In the genomic region with DNA sequence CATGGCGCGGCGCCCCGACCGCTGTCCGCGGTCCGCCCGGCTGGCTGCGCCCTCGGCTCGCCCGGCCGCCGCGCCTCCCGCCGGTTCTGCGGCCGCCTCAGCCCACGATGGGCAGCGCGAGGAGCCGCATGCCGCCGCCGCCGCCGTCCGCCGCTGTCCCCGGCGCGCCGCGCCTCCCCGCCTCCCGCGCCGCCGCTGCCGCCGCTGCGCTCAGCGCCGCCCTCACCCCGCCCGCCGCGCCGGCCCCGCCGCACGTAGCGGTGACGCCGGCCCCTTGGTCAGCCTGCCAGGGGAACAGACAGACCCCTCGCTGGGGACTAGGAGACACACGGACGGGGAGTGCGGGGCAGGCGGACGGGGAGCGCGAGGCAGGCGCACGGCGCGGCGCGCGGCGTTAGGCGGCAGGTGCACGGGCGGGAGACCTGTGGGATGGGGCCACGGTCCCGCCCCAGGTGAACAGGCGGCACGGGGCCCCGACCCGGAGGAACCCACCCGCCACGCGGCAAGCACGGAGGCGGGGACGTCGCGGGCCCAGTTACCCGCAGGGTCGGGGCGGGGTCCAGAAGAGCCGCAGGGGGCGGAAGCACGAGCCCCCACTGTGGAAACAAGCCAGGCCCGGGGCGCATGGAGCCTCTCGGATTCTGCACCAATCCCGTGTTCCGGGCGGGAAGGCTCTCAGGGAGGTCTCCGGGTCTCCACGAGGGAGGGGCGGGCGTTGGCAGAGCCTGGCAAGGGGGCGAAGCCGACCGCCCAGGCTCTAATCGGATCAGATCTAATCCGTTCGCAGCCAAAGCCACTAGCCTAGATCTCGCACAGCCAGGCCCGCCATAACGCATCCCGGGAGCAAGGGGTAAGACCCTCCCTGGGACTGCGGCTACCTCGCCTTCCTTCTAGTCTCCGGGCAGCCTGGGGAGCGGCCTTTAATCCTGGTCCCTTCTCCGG, we compare ENCODE assay signal across 8 cellular contexts. TPM values are rescaled to one million over a fixed set of nuclear protein-coding genes. Genes with fewer than 3 reads are reported as not detected.
DNase-seq lines count a peak whose midpoint lies in the region; FAIRE-seq and TF ChIP-seq lines count a peak whose summit lies in the region.

A gene with protein sequence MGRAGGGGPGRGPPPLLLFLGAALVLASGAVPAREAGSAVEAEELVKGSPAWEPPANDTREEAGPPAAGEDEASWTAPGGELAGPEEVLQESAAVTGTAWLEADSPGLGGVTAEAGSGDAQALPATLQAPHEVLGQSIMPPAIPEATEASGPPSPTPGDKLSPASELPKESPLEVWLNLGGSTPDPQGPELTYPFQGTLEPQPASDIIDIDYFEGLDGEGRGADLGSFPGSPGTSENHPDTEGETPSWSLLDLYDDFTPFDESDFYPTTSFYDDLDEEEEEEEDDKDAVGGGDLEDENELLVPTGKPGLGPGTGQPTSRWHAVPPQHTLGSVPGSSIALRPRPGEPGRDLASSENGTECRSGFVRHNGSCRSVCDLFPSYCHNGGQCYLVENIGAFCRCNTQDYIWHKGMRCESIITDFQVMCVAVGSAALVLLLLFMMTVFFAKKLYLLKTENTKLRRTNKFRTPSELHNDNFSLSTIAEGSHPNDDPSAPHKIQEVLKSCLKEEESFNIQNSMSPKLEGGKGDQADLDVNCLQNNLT (minus strand): TSS at position 175 of the 942 bp plus-strand sequence. CDS start 172 bp downstream, at position 3.

- 3 to 13% (median 6%) methylated on average over 33 to 121 of the region's 121 CpGs for WGBS in small intestine, 3 donors

- H3K9me3 ChIP-seq in Peyer's patch, result no peaks in the 10 kb centered on the region
- no peaks in the 10 kb centered on the region for H3K9me3 ChIP-seq in iPS-18c (ENCODE audit: control insufficient read depth, insufficient read depth, low read length)
- no peaks in the 10 kb centered on the region for H3K9me3 ChIP-seq in small intestine (ENCODE audit: control insufficient read depth, low read depth)

- peaks cover 0 to 18% (median 10%) of the 10 kb centered on the region in 4 donors for H3K4me1 ChIP-seq in Peyer's patch
- H3K4me1 ChIP-seq in small intestine (ENCODE audit: control insufficient read depth in 2 of 2, insufficient read depth in 1 of 2, low read depth in 1 of 2, low read length in 1 of 2), result no peaks in the 10 kb centered on the region

- no peak for TF ChIP-seq POLR2A in Peyer's patch (IDR thresholded peaks at IDR 0.05)

- H3K27ac ChIP-seq in Peyer's patch (no peak within 1 kb of the TSS), small intestine (ENCODE audit: low read depth in 1 of 2, low read length in 1 of 2) (no peak within 1 kb of the TSS)

- H3K4me3 ChIP-seq in Peyer's patch (peak within 1 kb of the TSS; percentile 50 to 86 (median 75)), astrocyte of the spinal cord (ENCODE audit: low read depth, low read length) (peak within 1 kb of the TSS; percentile 34), iPS-18c (ENCODE audit: insufficient read depth, low read depth, low read length) (peak within 1 kb of the TSS; percentile 58), small intestine (ENCODE audit: low read depth in 1 of 2, low read length in 2 of 2) (peak within 1 kb of the TSS; percentile 47 to 83)

- H3K27me3 ChIP-seq in Peyer's patch, result peaks cover 0 to 8% of the 10 kb centered on the region in 2 donors
- H3K27me3 ChIP-seq in small intestine (ENCODE audit: control insufficient read depth in 2 of 2, insufficient read depth in 2 of 2, low read length in 2 of 2), result peaks cover 6 to 7% of the 10 kb centered on the region in 2 donors

- in situ Hi-C loops in astrocyte of the spinal cord (cut with HindIII; ENCODE audit: low sequenced_read_pairs), result no loop called here

- no peak for FAIRE-seq in small intestine (lab: Jason Lieb, UNC)

- H3K36me3 ChIP-seq in Peyer's patch (no peaks in the 10 kb centered on the region), small intestine (ENCODE audit: control insufficient read depth in 2 of 2, insufficient read depth in 2 of 2, low read length in 2 of 2) (no peaks in the 10 kb centered on the region)

- TF ChIP-seq CTCF in Peyer's patch (IDR thresholded peaks at IDR 0.05) (no peak), astrocyte of the spinal cord (IDR thresholded peaks at IDR 0.05; ENCODE audit: low read depth, low read length) (no peak)

- peak; percentile 23 for DNase-seq in DMS53 (lab: John Stamatoyannopoulos, UW)
- no peak for DNase-seq in DMS53 treated with DMSO at 0.1 percent for 48 hours (lab: John Stamatoyannopoulos, UW; ENCODE audit: unreplicated experiment)
- DNase-seq in Peyer's patch, result no peak
- DNase-seq in astrocyte of the spinal cord (ENCODE audit: low read depth, low spot score), result no peak
- DNase-seq in small intestine, result peak; percentile 13
- no peak for DNase-seq in A172 (ENCODE audit: low spot score)
- DNase-seq in HuH-7 (ENCODE audit: low spot score), result no peak

RNA-seq across cellular contexts. Expression of the gene that starts here (rescaled TPM):
- 1 to 10 TPM in 2 of 4 donors, not detected in 2; 1.3 to 1.7 TPM for total RNA-seq in Peyer's patch
- under 1 TPM in 1 of 3 donors, not detected in 2; 0.64 TPM for polyA plus RNA-seq in small intestine
- total RNA-seq in A172 (2014; rRNA removed; shearing (Covaris generic)), result 0.71 and 2.8 TPM in 2 replicates

Comparison
In these comparisons a context has a peak if more than half of its experiments do, and no peak if none do; other contexts are left out.
1. Peak in DNase-seq and H3K4me3 ChIP-seq in small intestine; RNA of the gene not detected or under 1 TPM.